In the genomic region with DNA sequence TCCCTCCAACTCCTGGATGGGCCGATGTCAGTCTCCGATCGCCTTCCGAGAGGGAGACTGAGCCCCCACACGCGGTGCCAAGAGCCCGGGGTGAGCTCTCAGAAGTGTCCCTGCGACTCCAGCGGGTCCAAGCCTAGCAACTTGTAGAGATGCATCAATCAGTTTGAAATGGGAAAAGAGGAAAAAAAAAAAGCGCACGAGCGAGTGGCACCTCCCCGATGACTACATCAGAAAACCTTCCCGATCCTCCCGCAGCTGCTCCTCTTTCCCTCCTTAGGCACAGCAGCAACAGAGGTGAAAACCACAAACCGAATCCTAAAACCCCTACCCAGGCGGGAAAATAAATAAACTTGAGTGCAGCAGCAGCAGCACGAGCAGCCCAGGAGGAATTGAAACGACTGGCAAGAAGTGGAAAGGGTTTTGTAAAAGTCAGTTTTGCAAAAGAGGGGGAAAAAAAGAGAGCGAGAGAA, we compare ENCODE assay signal across 8 cellular contexts. TPM values are rescaled to one million over a fixed set of nuclear protein-coding genes. Genes with fewer than 3 reads are reported as not detected.
DNase-seq lines count a peak whose midpoint lies in the region; ATAC-seq and TF ChIP-seq lines count a peak whose summit lies in the region.

No MANE protein-coding gene starts in this region.

- H3K27ac ChIP-seq in heart right ventricle: peak overlapping the region; percentile 77 to 93 (median 86)

- WGBS in heart right ventricle, 2 donors: 1% methylated on average over 20 of the region's 20 CpGs

- intact Hi-C loops in activated CD8-positive, alpha-beta T cell treated with anti-CD3 and anti-CD28 coated beads for 36 hours (cut with micrococcal nuclease): no loop called here
- intact Hi-C loops in heart right ventricle (cut with DNase I): loop anchor here in 7 of 10 donors (5.0 to 10.0 kb wide), 10 partner anchors 99 to 757 kb away; no protein-coding TSS in a partner anchor

- H3K9me3 Mint-ChIP-seq in activated CD8-positive, alpha-beta T cell treated with anti-CD3 and anti-CD28 coated beads for 36 hours: no peaks in the 10 kb centered on the region

- peaks cover 0 to 40% (median 35%) of the 10 kb centered on the region in 9 donors for H3K4me1 ChIP-seq in heart right ventricle

- peaks cover 63% of the 10 kb centered on the region for H3K27me3 Mint-ChIP-seq in activated CD8-positive, alpha-beta T cell treated with anti-CD3 and anti-CD28 coated beads for 36 hours

- H3K36me3 Mint-ChIP-seq in activated CD8-positive, alpha-beta T cell treated with anti-CD3 and anti-CD28 coated beads for 36 hours (ENCODE audit: low read depth): no peaks in the 10 kb centered on the region

- no peaks in the 10 kb centered on the region for H3K9me3 ChIP-seq in heart right ventricle

- POLR2A ChIA-PET in activated CD8-positive, alpha-beta T cell treated with anti-CD3 and anti-CD28 coated beads for 36 hours (lab: Charles Lee): no interaction called here

- H3K4me3 ChIP-seq in GM08714 (ENCODE audit: low read length): peak overlapping the region; percentile 68
- peak overlapping the region; percentile 44 to 73 (median 64) for H3K4me3 ChIP-seq in heart right ventricle

- peaks cover 0 to 92% (median 29%) of the 10 kb centered on the region in 7 donors for H3K27me3 ChIP-seq in heart right ventricle

- no peak for ATAC-seq in activated CD8-positive, alpha-beta T cell treated with anti-CD3 and anti-CD28 coated beads for 36 hours
- ATAC-seq in heart right ventricle: peak in 3 of 8 donors; percentile 0 to 2 (median 0)
- ATAC-seq in GM21619 (IDR thresholded peaks at IDR 0.05; ENCODE audit: unreplicated experiment): no peak

- CTCF ChIA-PET in activated CD8-positive, alpha-beta T cell treated with anti-CD3 and anti-CD28 coated beads for 36 hours (lab: Charles Lee): interaction anchor here (0.7 kb wide), 1 partner anchor 47 kb away, joined by 3 read pairs; no protein-coding TSS in a partner anchor

- peak overlapping the region; percentile 65 for H3K4me3 Mint-ChIP-seq in activated CD8-positive, alpha-beta T cell treated with anti-CD3 and anti-CD28 coated beads for 36 hours

- no peak overlapping the region for H3K27ac Mint-ChIP-seq in activated CD8-positive, alpha-beta T cell treated with anti-CD3 and anti-CD28 coated beads for 36 hours

- peak; percentile 63 for DNase-seq in 8988T
- peak; percentile 73 for DNase-seq in NCI-H1694 treated with DMSO at 0.1 percent for 48 hours (lab: John Stamatoyannopoulos, UW)
- DNase-seq in activated CD8-positive, alpha-beta T cell treated with anti-CD3 and anti-CD28 coated beads for 36 hours: no peak
- DNase-seq in heart right ventricle: no peak
- DNase-seq in renal cortical epithelial cell (ENCODE audit: low read depth): peak; percentile 81
- no peak for DNase-seq in ureter (ENCODE audit: low spot score)

- H3K4me1 Mint-ChIP-seq in activated CD8-positive, alpha-beta T cell treated with anti-CD3 and anti-CD28 coated beads for 36 hours (ENCODE audit: low read depth): peaks cover 28% of the 10 kb centered on the region

- TF ChIP-seq CTCF in activated CD8-positive, alpha-beta T cell treated with anti-CD3 and anti-CD28 coated beads for 36 hours (IDR thresholded peaks at IDR 0.05): no peak
- TF ChIP-seq CTCF in heart right ventricle (IDR thresholded peaks at IDR 0.05): no peak

- no peaks in the 10 kb centered on the region for H3K36me3 ChIP-seq in heart right ventricle

RNA-seq across cellular contexts. Expression of gene EFNA5, which starts 1.0 kb away (rescaled TPM):
- total RNA-seq in activated CD8-positive, alpha-beta T cell treated with anti-CD3 and anti-CD28 coated beads for 36 hours: not detected
- total RNA-seq in heart right ventricle: 10 to 100 TPM; 24.4 to 49.4 (median 35.2) TPM
- 1 to 10 TPM; 6.9 to 9.1 TPM for polyA plus RNA-seq in heart right ventricle
- total RNA-seq in renal cortical epithelial cell: 27.8 and 107 TPM in 2 replicates
- 60.4 TPM for total RNA-seq in ureter

Comparison
In these comparisons a context has a peak if more than half of its experiments do, and no peak if none do; other contexts are left out.
1. DNase-seq: peak in 8988T (single experiment), NCI-H1694 treated with DMSO at 0.1 percent for 48 hours (single experiment) and renal cortical epithelial cell (single experiment); none in activated CD8-positive, alpha-beta T cell treated with anti-CD3 and anti-CD28 coated beads for 36 hours (single experiment), heart right ventricle (0 of 2) and ureter (single experiment).
2. RNA of gene EFNA5, which starts 1.0 kb away (total RNA-seq): 27.8 to 107 TPM in renal cortical epithelial cell, 60.4 TPM in ureter (single experiment) and 24.4 to 49.4 TPM in heart right ventricle; not detected in activated CD8-positive, alpha-beta T cell treated with anti-CD3 and anti-CD28 coated beads for 36 hours; every median in the first group is over 10 times any median in the second.